Comparison of ENCODE assay signal across 16 cellular contexts in the genomic region with DNA sequence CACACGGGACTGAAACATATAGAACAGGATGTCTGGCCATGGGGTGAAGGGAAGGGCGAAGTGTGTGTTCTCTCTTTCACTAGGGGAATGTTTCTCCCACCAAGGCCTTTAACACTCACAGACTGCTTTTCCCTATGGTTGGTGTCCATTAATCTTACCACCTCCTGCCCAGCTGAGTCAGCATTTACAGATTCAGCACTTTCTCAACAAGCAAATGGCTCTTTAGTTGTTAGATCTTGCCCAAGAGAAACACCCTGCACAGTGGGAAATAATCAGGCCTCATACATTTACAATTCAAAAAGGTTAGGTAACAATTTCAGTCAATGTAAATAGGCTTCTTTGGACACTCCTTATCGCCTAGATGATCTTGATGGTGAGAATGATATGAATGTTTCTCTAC.
"Had no signal": no experiment of that assay in that cellular context is flagged by ENCODE, and none has a peak within 500 bp of the region (broad histone marks: within the 10 kb centered on the region; RNA-seq: fewer than 3 reads in every experiment).

No MANE protein-coding gene starts in this region.

- H3K27me3 ChIP-seq: heart left ventricle, upper lobe of left lung, uterus had no signal

- FAIRE-seq: endometrium, frontal cortex, islet of Langerhans had no signal

- H3K4me3 ChIP-seq: heart left ventricle, smooth muscle cell, upper lobe of left lung, uterus had no signal

- H3K36me3 ChIP-seq: heart left ventricle, upper lobe of left lung, uterus had no signal

- H3K9me3 ChIP-seq: heart left ventricle, upper lobe of left lung, uterus had no signal

- H3K27ac ChIP-seq: heart left ventricle, upper lobe of left lung, uterus had no signal

- H3K4me2 ChIP-seq: smooth muscle cell had no signal

- ATAC-seq: esophagus mucosa; heart left ventricle; natural killer cell treated with Interleukin-12 subunit alpha and Interleukin-12 subunit beta and Interleukin-15 and Interleukin-18, amount 100 ng/mL, for 72 hours; right cardiac atrium had no signal

- DNase-seq: effector memory CD4-positive, alpha-beta T cell; heart left ventricle; hippocampal formation; kidney glomerular epithelial cell; posterior cingulate gyrus; right cardiac atrium; stimulated activated CD4-positive, alpha-beta T cell treated with anti-CD3 and anti-CD28 coated beads, Interleukin-2, amount 100 ng/mL, for 48 hours; stimulated activated naive CD4-positive, alpha-beta T cell treated with Interleukin-2 at 50 U/mL for 16 hours; upper lobe of left lung; uterus had no signal

- H3K4me1 ChIP-seq: upper lobe of left lung, uterus had no signal
